ENCODE assay signal across 29 cellular contexts in genomic region chr5:30436718-30437117, GRCh38.
A peak's percentile ranks its signal among the peaks of the same experiment; 100 is the strongest.
DNase-seq lines count a peak whose midpoint lies in the region; ATAC-seq and TF ChIP-seq lines count a peak whose summit lies in the region.
"Had no signal": no experiment of that assay in that cellular context is flagged by ENCODE, and none has a peak within 500 bp of the region (broad histone marks: within the 10 kb centered on the region; RNA-seq: fewer than 3 reads in every experiment).

No MANE protein-coding gene starts in this region.

- peaks cover 30% of the 10 kb centered on the region for H3K4me1 Mint-ChIP-seq in osteocyte (ENCODE audit: unreplicated experiment)
- H3K4me1 Mint-ChIP-seq in endothelial cell (ENCODE audit: unreplicated experiment), result no peaks in the 10 kb centered on the region
- H3K4me1 Mint-ChIP-seq: activated CD4-positive, alpha-beta T cell treated with anti-CD3 and anti-CD28 coated beads for 36 hours; activated naive CD8-positive, alpha-beta T cell treated with anti-CD3 and anti-CD28 coated beads for 36 hours; CD4-positive, CD25-positive, alpha-beta regulatory T cell; naive thymus-derived CD4-positive, alpha-beta T cell had no signal

- no peak for TF ChIP-seq CTCF in HL-60 (IDR thresholded peaks at IDR 0.05; ENCODE audit: insufficient read depth, low read length)
- TF ChIP-seq CTCF in NB4 (IDR thresholded peaks at IDR 0.05; ENCODE audit: low read depth, low read length), result no peak
- no peak for TF ChIP-seq CTCF in osteocyte (IDR thresholded peaks at IDR 0.05)
- TF ChIP-seq CTCF in endothelial cell (IDR thresholded peaks at IDR 0.05; ENCODE audit: unreplicated experiment), result no peak

- no peak overlapping the region for H3K27ac ChIP-seq in HL-60 (replicated peaks)
- H3K27ac ChIP-seq: coronary artery, psoas muscle, SJSA1, testis, uterus had no signal

- H3K27ac Mint-ChIP-seq in osteocyte (ENCODE audit: unreplicated experiment) (peak overlapping the region; percentile 84), endothelial cell (ENCODE audit: unreplicated experiment) (no peak overlapping the region)
- H3K27ac Mint-ChIP-seq: activated CD4-positive, alpha-beta T cell treated with anti-CD3 and anti-CD28 coated beads for 36 hours; activated naive CD8-positive, alpha-beta T cell treated with anti-CD3 and anti-CD28 coated beads for 36 hours; CD4-positive, CD25-positive, alpha-beta regulatory T cell; naive thymus-derived CD4-positive, alpha-beta T cell had no signal

- H3K4me3 ChIP-seq in HL-60 (replicated peaks; ENCODE audit: insufficient read depth, low read length), result no peak overlapping the region
- no peak overlapping the region for H3K4me3 ChIP-seq in NB4 (ENCODE audit: low read depth, low read length)
- H3K4me3 ChIP-seq: coronary artery, psoas muscle, SJSA1, testis, uterus had no signal

- H3K4me3 Mint-ChIP-seq in osteocyte (ENCODE audit: unreplicated experiment), result no peak overlapping the region
- no peak overlapping the region for H3K4me3 Mint-ChIP-seq in endothelial cell (ENCODE audit: unreplicated experiment)
- H3K4me3 Mint-ChIP-seq: activated CD4-positive, alpha-beta T cell treated with anti-CD3 and anti-CD28 coated beads for 36 hours; activated naive CD8-positive, alpha-beta T cell treated with anti-CD3 and anti-CD28 coated beads for 36 hours; CD4-positive, CD25-positive, alpha-beta regulatory T cell; naive thymus-derived CD4-positive, alpha-beta T cell had no signal

- DNase-seq in HL-60 (ENCODE audit: low read depth in 1 of 2, low spot score in 1 of 2) (peak; percentile 45 to 69), NB4 (ENCODE audit: low read depth) (peak; percentile 76), SKM-1 (lab: John Stamatoyannopoulos, UW; ENCODE audit: unreplicated experiment) (peak; percentile 84), osteocyte (ENCODE audit: extremely low spot score, unreplicated experiment) (no peak), endothelial cell (ENCODE audit: low spot score) (no peak), midbrain (lab: John Stamatoyannopoulos, UW) (no peak)
- DNase-seq: activated CD4-positive, alpha-beta T cell treated with anti-CD3 and anti-CD28 coated beads for 36 hours; activated effector memory CD4-positive, alpha-beta T cell treated with Interleukin-2 at 50 U/mL for 16 hours; activated naive CD8-positive, alpha-beta T cell treated with anti-CD3 and anti-CD28 coated beads for 36 hours; aorta; CD4-positive, CD25-positive, alpha-beta regulatory T cell; effector memory CD4-positive, alpha-beta T cell; erythroblast; glutamatergic neuron; left ventricle myocardium superior; naive thymus-derived CD4-positive, alpha-beta T cell; NCI-H1436 treated with DMSO at 0.1 percent for 48 hours; NCI-H2107; NCI-H446; nucleus accumbens; psoas muscle; stimulated activated naive CD8-positive, alpha-beta T cell treated with anti-CD3 and anti-CD28 coated beads, Interleukin-15, Interleukin-2, amounts not matched to agents 100 U/mL and 50 U/mL, for 24 hours; testis; uterus had no signal

- H3K27me3 ChIP-seq in HL-60 (ENCODE audit: insufficient read depth, poor library complexity, severe bottlenecking), result no peaks in the 10 kb centered on the region
- H3K27me3 ChIP-seq: SJSA1, testis, uterus had no signal

- no peak for TF ChIP-seq POLR2A in NB4 (IDR thresholded peaks at IDR 0.05; ENCODE audit: extremely low read depth, insufficient read length)

- peaks cover 31% of the 10 kb centered on the region for H3K36me3 Mint-ChIP-seq in osteocyte (ENCODE audit: unreplicated experiment)
- no peaks in the 10 kb centered on the region for H3K36me3 Mint-ChIP-seq in endothelial cell (ENCODE audit: low read depth, unreplicated experiment)
- H3K36me3 Mint-ChIP-seq: activated naive CD8-positive, alpha-beta T cell treated with anti-CD3 and anti-CD28 coated beads for 36 hours; CD4-positive, CD25-positive, alpha-beta regulatory T cell had no signal

- H3K9me3 Mint-ChIP-seq in osteocyte (ENCODE audit: unreplicated experiment), result peaks cover 40% of the 10 kb centered on the region
- no peaks in the 10 kb centered on the region for H3K9me3 Mint-ChIP-seq in endothelial cell (ENCODE audit: unreplicated experiment)

- H3K27me3 Mint-ChIP-seq in osteocyte (ENCODE audit: unreplicated experiment), result no peaks in the 10 kb centered on the region
- H3K27me3 Mint-ChIP-seq in endothelial cell (ENCODE audit: unreplicated experiment), result no peaks in the 10 kb centered on the region
- H3K27me3 Mint-ChIP-seq: activated CD4-positive, alpha-beta T cell treated with anti-CD3 and anti-CD28 coated beads for 36 hours; activated naive CD8-positive, alpha-beta T cell treated with anti-CD3 and anti-CD28 coated beads for 36 hours; CD4-positive, CD25-positive, alpha-beta regulatory T cell; naive thymus-derived CD4-positive, alpha-beta T cell had no signal

- ATAC-seq in GM21360 (IDR thresholded peaks at IDR 0.05; ENCODE audit: unreplicated experiment), result no peak
- no peak for ATAC-seq in GM18868 (IDR thresholded peaks at IDR 0.05; ENCODE audit: unreplicated experiment)
- ATAC-seq: activated CD4-positive, alpha-beta T cell treated with anti-CD3 and anti-CD28 coated beads for 36 hours; left ventricle myocardium superior; naive thymus-derived CD4-positive, alpha-beta T cell; Panc1; psoas muscle; stimulated activated naive CD8-positive, alpha-beta T cell treated with anti-CD3 and anti-CD28 coated beads, Interleukin-15, Interleukin-2, amounts not matched to agents 100 U/mL and 50 U/mL, for 24 hours had no signal

Comparison
In these comparisons a context has a peak if more than half of its experiments do, and no peak if none do; other contexts are left out.
1. DNase-seq: peak in HL-60 (2 of 2), NB4 (single experiment) and SKM-1 (single experiment); none in osteocyte (single experiment), endothelial cell (single experiment) and midbrain (single experiment).